ENCODE assay signal across 2 cellular contexts in genomic region chr4:92646826-92647225, GRCh38.
TF ChIP-seq lines count a peak whose summit lies in the region.

No MANE protein-coding gene starts in this region.

TF ChIP-seq in A549, 52 proteins besides CTCF, POLR2A, EP300 and RAD21 (continued from another document):
- TF ChIP-seq ZSCAN20 (CRISPR knock-in tag; IDR thresholded peaks at IDR 0.05): no peak
- no peak for TF ChIP-seq POLR2AphosphoS2 (conservative IDR thresholded peaks at IDR 0.05; ENCODE audit: low read length)
- TF ChIP-seq KDM1A (IDR thresholded peaks at IDR 0.05; ENCODE audit: low read depth): no peak
- no peak for TF ChIP-seq MAFK (IDR thresholded peaks at IDR 0.05; ENCODE audit: partially characterized antibody)
- TF ChIP-seq NFE2L2 (conservative IDR thresholded peaks at IDR 0.05; ENCODE audit: low read length): no peak
- TF ChIP-seq GATA3 (IDR thresholded peaks at IDR 0.05; ENCODE audit: borderline replicate concordance): no peak
- no peak for TF ChIP-seq PBX3 (IDR thresholded peaks at IDR 0.05)
- TF ChIP-seq TFCP2L1 (CRISPR knock-in tag; IDR thresholded peaks at IDR 0.05): no peak
- TF ChIP-seq RARB (CRISPR knock-in tag; IDR thresholded peaks at IDR 0.05): no peak
- no peak for TF ChIP-seq KDM5A (IDR thresholded peaks at IDR 0.05)
- TF ChIP-seq E2F6 (IDR thresholded peaks at IDR 0.05; ENCODE audit: borderline replicate concordance, low read depth): no peak
- TF ChIP-seq ZFP36 (IDR thresholded peaks at IDR 0.05; ENCODE audit: borderline replicate concordance, partially characterized antibody): no peak
- no peak for TF ChIP-seq ATOH8 (CRISPR knock-in tag; IDR thresholded peaks at IDR 0.05; ENCODE audit: low read depth)
- TF ChIP-seq CBX8 (IDR thresholded peaks at IDR 0.05): no peak
- no peak for TF ChIP-seq NR3C1 (IDR thresholded peaks at IDR 0.05)

TF ChIP-seq in GM12878, 131 proteins besides CTCF, POLR2A, EP300 and RAD21:
- TF ChIP-seq IRF3 (IDR thresholded peaks at IDR 0.05) (no peak), STAT3 (IDR thresholded peaks at IDR 0.05; ENCODE audit: low read depth, low read length) (no peak), WRNIP1 (IDR thresholded peaks at IDR 0.05; ENCODE audit: borderline replicate concordance, low read depth, low read length) (no peak), USF1 (IDR thresholded peaks at IDR 0.05; ENCODE audit: borderline replicate concordance, extremely low read length, insufficient read depth, low read depth, low read length) (no peak), MAX (IDR thresholded peaks at IDR 0.05; ENCODE audit: low read depth, low read length) (no peak), ZNF24 (IDR thresholded peaks at IDR 0.05) (no peak), TBL1XR1 (IDR thresholded peaks at IDR 0.05; ENCODE audit: low read depth, low read length) (no peak), SUPT20H (IDR thresholded peaks at IDR 0.05; ENCODE audit: borderline replicate concordance, control insufficient read depth, low read depth, low read length) (no peak), ZNF687 (IDR thresholded peaks at IDR 0.05) (no peak), MTA3 (IDR thresholded peaks at IDR 0.05; ENCODE audit: borderline replicate concordance, low read length) (no peak), ZZZ3 (IDR thresholded peaks at IDR 0.05; ENCODE audit: control insufficient read depth, insufficient read length, low read depth) (no peak), ATF7 (IDR thresholded peaks at IDR 0.05; ENCODE audit: low read depth) (no peak)
